Comparison of ENCODE assay signal across 9 cellular contexts in genomic region chr22:45552580-45553332, GRCh38. TPM values are rescaled to one million over a fixed set of nuclear protein-coding genes. Genes with fewer than 3 reads are reported as not detected.
DNase-seq lines count a peak whose midpoint lies in the region; ATAC-seq and TF ChIP-seq lines count a peak whose summit lies in the region.
"Had no signal": no experiment of that assay in that cellular context is flagged by ENCODE, and none has a peak within 500 bp of the region (broad histone marks: within the 10 kb centered on the region; RNA-seq: fewer than 3 reads in every experiment).

No MANE protein-coding gene starts in this region.

- peaks cover 87% of the 10 kb centered on the region for H3K36me3 ChIP-seq in endodermal cell (ENCODE audit: control insufficient read depth, insufficient read depth, low read length)
- H3K36me3 ChIP-seq in urinary bladder (ENCODE audit: insufficient read depth): no peaks in the 10 kb centered on the region
- no peaks in the 10 kb centered on the region for H3K36me3 ChIP-seq in BE2C

- no peaks in the 10 kb centered on the region for H3K9me3 ChIP-seq in endodermal cell (ENCODE audit: control insufficient read depth, low read length)
- no peaks in the 10 kb centered on the region for H3K9me3 ChIP-seq in BE2C

- peak; percentile 38 for TF ChIP-seq CTCF in endodermal cell (conservative IDR thresholded peaks at IDR 0.05)
- TF ChIP-seq CTCF in BE2C (IDR thresholded peaks at IDR 0.05; ENCODE audit: low read depth, low read length): no peak

- ATAC-seq in HG03439 (IDR thresholded peaks at IDR 0.05; ENCODE audit: unreplicated experiment): no peak
- ATAC-seq: activated naive CD8-positive, alpha-beta T cell treated with anti-CD3 and anti-CD28 coated beads, Interleukin-2, amount 50 U/mL, for 24 hours had no signal

- H3K9me3 Mint-ChIP-seq in endodermal cell: no peaks in the 10 kb centered on the region
- H3K9me3 Mint-ChIP-seq: activated naive CD8-positive, alpha-beta T cell treated with anti-CD3 and anti-CD28 coated beads, Interleukin-2, amount 50 U/mL, for 24 hours had no signal

- H3K4me1 ChIP-seq in endodermal cell (ENCODE audit: control insufficient read depth, insufficient read depth, low read length) (no peaks in the 10 kb centered on the region), urinary bladder (ENCODE audit: insufficient read depth) (no peaks in the 10 kb centered on the region), BE2C (peaks cover 4% of the 10 kb centered on the region; the same call in 1 of the 2 replicates)

- DNase-seq in NCI-H69 (lab: John Stamatoyannopoulos, UW): peak; percentile 14
- DNase-seq in endodermal cell: peak; percentile 69
- DNase-seq in medulla oblongata (ENCODE audit: extremely low spot score): peak; percentile 14
- DNase-seq in BE2C: no peak
- no peak for DNase-seq in NCI-H524 (lab: John Stamatoyannopoulos, UW)
- no peak for DNase-seq in NCI-H187 treated with DMSO at 0.1 percent for 48 hours (lab: John Stamatoyannopoulos, UW)
- DNase-seq: activated naive CD8-positive, alpha-beta T cell treated with anti-CD3 and anti-CD28 coated beads, Interleukin-2, amount 50 U/mL, for 24 hours had no signal

- H3K4me3 ChIP-seq in endodermal cell (ENCODE audit: low read length): no peak overlapping the region
- no peak overlapping the region for H3K4me3 ChIP-seq in urinary bladder (ENCODE audit: low read depth, low read length)
- no peak overlapping the region for H3K4me3 ChIP-seq in BE2C (ENCODE audit: low read depth, low read length)

- WGBS in endodermal cell (ENCODE audit: insufficient coverage in 1 of 2, insufficient read length in 1 of 2), 2 experiments: 86 to 92% methylated on average over 20 to 30 of the region's 30 CpGs
- 45% methylated on average over 30 of the region's 30 CpGs for WGBS in urinary bladder

- no peak overlapping the region for H3K27ac Mint-ChIP-seq in endodermal cell
- H3K27ac Mint-ChIP-seq: activated naive CD8-positive, alpha-beta T cell treated with anti-CD3 and anti-CD28 coated beads, Interleukin-2, amount 50 U/mL, for 24 hours had no signal

- H3K36me3 Mint-ChIP-seq in endodermal cell (ENCODE audit: low read depth): peaks cover 69% of the 10 kb centered on the region

- no peak overlapping the region for H3K4me3 Mint-ChIP-seq in endodermal cell
- H3K4me3 Mint-ChIP-seq: activated naive CD8-positive, alpha-beta T cell treated with anti-CD3 and anti-CD28 coated beads, Interleukin-2, amount 50 U/mL, for 24 hours had no signal

- peaks cover 1% of the 10 kb centered on the region for H3K4me1 Mint-ChIP-seq in endodermal cell

- H3K9ac ChIP-seq in endodermal cell (ENCODE audit: extremely low read depth, low read length, poor library complexity, severe bottlenecking): no peak overlapping the region

- H3K27ac ChIP-seq in endodermal cell (ENCODE audit: low read depth, low read length) (peak overlapping the region; percentile 76), urinary bladder (ENCODE audit: low read depth) (peak overlapping the region; percentile 79)

- no peaks in the 10 kb centered on the region for H3K27me3 Mint-ChIP-seq in endodermal cell (ENCODE audit: insufficient read depth)

- H3K27me3 ChIP-seq in endodermal cell (ENCODE audit: control insufficient read depth, insufficient read depth, low read length, poor library complexity, severe bottlenecking): no peaks in the 10 kb centered on the region
- H3K27me3 ChIP-seq in BE2C: no peaks in the 10 kb centered on the region

RNA-seq across cellular contexts. Expression of gene FBLN1, which starts 50.1 kb away (rescaled TPM):
- total RNA-seq in endodermal cell: 100 to 1,000 TPM; 226 to 305 TPM
- polyA plus RNA-seq in endodermal cell (2013, experiment 1 of 2): 268 TPM
- 268 TPM for polyA plus RNA-seq in endodermal cell (2013, experiment 2 of 2)
- 700 TPM for total RNA-seq in urinary bladder
- 1,381 TPM for polyA plus RNA-seq in urinary bladder
- 10.3 TPM for polyA plus RNA-seq in BE2C (2012; ENCODE audit: insufficient read depth, insufficient read length, low read depth)

Comparison
In these comparisons a context has a peak if more than half of its experiments do, and no peak if none do; other contexts are left out.
1. DNase-seq: peak in NCI-H69 (single experiment), endodermal cell (single experiment) and medulla oblongata (single experiment); none in BE2C (single experiment), NCI-H524 (0 of 2) and NCI-H187 treated with DMSO at 0.1 percent for 48 hours (single experiment).